ENCODE assay signal across 1 cellular context in the genomic region with DNA sequence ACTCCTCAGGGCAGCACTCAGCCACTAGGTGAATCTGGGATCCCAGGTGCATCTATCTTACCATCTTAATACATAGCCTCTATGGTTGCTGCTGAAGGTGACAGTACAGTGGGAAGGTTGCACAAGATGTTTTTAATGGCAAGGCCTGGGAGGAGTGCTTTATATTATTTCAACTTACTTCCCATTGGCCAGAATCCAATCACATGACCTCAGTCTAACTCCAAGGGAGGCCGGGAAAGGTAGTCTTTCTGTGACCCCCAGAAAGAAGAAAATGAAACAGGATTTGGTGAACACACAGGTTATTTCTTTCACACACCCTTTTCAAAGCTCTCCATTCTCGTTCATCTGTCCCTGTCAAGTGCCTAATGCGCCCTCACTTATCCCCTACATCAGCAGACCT.
TF ChIP-seq lines count a peak whose summit lies in the region.

No MANE protein-coding gene starts in this region.

TF ChIP-seq in K562, 482 proteins besides CTCF, POLR2A, EP300 and RAD21 (continued from another document):
- TF ChIP-seq, protein P1, sequence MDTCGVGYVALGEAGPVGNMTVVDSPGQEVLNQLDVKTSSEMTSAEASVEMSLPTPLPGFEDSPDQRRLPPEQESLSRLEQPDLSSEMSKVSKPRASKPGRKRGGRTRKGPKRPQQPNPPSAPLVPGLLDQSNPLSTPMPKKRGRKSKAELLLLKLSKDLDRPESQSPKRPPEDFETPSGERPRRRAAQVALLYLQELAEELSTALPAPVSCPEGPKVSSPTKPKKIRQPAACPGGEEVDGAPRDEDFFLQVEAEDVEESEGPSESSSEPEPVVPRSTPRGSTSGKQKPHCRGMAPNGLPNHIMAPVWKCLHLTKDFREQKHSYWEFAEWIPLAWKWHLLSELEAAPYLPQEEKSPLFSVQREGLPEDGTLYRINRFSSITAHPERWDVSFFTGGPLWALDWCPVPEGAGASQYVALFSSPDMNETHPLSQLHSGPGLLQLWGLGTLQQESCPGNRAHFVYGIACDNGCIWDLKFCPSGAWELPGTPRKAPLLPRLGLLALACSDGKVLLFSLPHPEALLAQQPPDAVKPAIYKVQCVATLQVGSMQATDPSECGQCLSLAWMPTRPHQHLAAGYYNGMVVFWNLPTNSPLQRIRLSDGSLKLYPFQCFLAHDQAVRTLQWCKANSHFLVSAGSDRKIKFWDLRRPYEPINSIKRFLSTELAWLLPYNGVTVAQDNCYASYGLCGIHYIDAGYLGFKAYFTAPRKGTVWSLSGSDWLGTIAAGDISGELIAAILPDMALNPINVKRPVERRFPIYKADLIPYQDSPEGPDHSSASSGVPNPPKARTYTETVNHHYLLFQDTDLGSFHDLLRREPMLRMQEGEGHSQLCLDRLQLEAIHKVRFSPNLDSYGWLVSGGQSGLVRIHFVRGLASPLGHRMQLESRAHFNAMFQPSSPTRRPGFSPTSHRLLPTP (IDR thresholded peaks at IDR 0.05; ENCODE audit: borderline replicate concordance, extremely low read depth, insufficient read length), result no peak
- TF ChIP-seq, protein P2, sequence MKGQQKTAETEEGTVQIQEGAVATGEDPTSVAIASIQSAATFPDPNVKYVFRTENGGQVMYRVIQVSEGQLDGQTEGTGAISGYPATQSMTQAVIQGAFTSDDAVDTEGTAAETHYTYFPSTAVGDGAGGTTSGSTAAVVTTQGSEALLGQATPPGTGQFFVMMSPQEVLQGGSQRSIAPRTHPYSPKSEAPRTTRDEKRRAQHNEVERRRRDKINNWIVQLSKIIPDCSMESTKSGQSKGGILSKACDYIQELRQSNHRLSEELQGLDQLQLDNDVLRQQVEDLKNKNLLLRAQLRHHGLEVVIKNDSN (CRISPR knock-in tag; IDR thresholded peaks at IDR 0.05), result peak; percentile 55
- TF ChIP-seq ZNF143 (CRISPR knock-in tag; IDR thresholded peaks at IDR 0.05), result peak; percentile 36; the same call in 1 of the 2 replicates
- TF ChIP-seq, protein P3, sequence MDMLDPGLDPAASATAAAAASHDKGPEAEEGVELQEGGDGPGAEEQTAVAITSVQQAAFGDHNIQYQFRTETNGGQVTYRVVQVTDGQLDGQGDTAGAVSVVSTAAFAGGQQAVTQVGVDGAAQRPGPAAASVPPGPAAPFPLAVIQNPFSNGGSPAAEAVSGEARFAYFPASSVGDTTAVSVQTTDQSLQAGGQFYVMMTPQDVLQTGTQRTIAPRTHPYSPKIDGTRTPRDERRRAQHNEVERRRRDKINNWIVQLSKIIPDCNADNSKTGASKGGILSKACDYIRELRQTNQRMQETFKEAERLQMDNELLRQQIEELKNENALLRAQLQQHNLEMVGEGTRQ (CRISPR knock-in tag; IDR thresholded peaks at IDR 0.05), result peak; percentile 64
- TF ChIP-seq, protein P4, sequence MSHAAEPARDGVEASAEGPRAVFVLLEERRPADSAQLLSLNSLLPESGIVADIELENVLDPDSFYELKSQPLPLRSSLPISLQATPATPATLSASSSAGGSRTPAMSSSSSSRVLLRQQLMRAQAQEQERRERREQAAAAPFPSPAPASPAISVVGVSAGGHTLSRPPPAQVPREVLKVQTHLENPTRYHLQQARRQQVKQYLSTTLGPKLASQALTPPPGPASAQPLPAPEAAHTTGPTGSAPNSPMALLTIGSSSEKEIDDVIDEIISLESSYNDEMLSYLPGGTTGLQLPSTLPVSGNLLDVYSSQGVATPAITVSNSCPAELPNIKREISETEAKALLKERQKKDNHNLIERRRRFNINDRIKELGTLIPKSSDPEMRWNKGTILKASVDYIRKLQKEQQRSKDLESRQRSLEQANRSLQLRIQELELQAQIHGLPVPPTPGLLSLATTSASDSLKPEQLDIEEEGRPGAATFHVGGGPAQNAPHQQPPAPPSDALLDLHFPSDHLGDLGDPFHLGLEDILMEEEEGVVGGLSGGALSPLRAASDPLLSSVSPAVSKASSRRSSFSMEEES (CRISPR knock-in tag; IDR thresholded peaks at IDR 0.05), result peak; percentile 28; the same call in 1 of the 2 replicates
- peak; percentile 60 for TF ChIP-seq HCFC1 (IDR thresholded peaks at IDR 0.05; ENCODE audit: low read depth, low read length)
